Comparison of ENCODE assay signal across 18 cellular contexts in genomic region chr1:248856176-248856575, GRCh38. TPM values are rescaled to one million over a fixed set of nuclear protein-coding genes. Genes with fewer than 3 reads are reported as not detected.
DNase-seq lines count a peak whose midpoint lies in the region; ATAC-seq and TF ChIP-seq lines count a peak whose summit lies in the region.
"Had no signal": no experiment of that assay in that cellular context is flagged by ENCODE, and none has a peak within 500 bp of the region (broad histone marks: within the 10 kb centered on the region; RNA-seq: fewer than 3 reads in every experiment).

No MANE protein-coding gene starts in this region.

- H3K27me3 Mint-ChIP-seq in CD4-positive, CD25-positive, alpha-beta regulatory T cell: no peaks in the 10 kb centered on the region
- peaks cover 4% of the 10 kb centered on the region for H3K27me3 Mint-ChIP-seq in HFFc6 (ENCODE audit: insufficient read depth)
- H3K27me3 Mint-ChIP-seq in activated T-helper 17 cell treated with anti-CD3 and anti-CD28 coated beads, Interleukin-2, amount 50 U/mL, for 72 hours: no peaks in the 10 kb centered on the region
- no peaks in the 10 kb centered on the region for H3K27me3 Mint-ChIP-seq in natural killer cell treated with Interleukin-12 subunit alpha and Interleukin-12 subunit beta and Interleukin-15 and Interleukin-18, amount 100 ng/mL, for 72 hours

- peaks cover 11% of the 10 kb centered on the region for H3K36me3 Mint-ChIP-seq in CD4-positive, CD25-positive, alpha-beta regulatory T cell
- H3K36me3 Mint-ChIP-seq in HFFc6 (ENCODE audit: low read depth): no peaks in the 10 kb centered on the region; the same call in 1 of the 2 replicates
- H3K36me3 Mint-ChIP-seq in activated T-helper 17 cell treated with anti-CD3 and anti-CD28 coated beads, Interleukin-2, amount 50 U/mL, for 72 hours (ENCODE audit: low read depth): peaks cover 8% of the 10 kb centered on the region
- peaks cover 8% of the 10 kb centered on the region for H3K36me3 Mint-ChIP-seq in natural killer cell treated with Interleukin-12 subunit alpha and Interleukin-12 subunit beta and Interleukin-15 and Interleukin-18, amount 100 ng/mL, for 72 hours

- H3K4me3 ChIP-seq in CD4-positive, CD25-positive, alpha-beta regulatory T cell (ENCODE audit: low read depth, low read length): no peak overlapping the region
- H3K4me3 ChIP-seq: esophagus squamous epithelium, spleen had no signal

- no peak for ATAC-seq in CD4-positive, CD25-positive, alpha-beta regulatory T cell (ENCODE audit: low read depth in 2 of 2)
- no peak for ATAC-seq in activated T-helper 17 cell treated with anti-CD3 and anti-CD28 coated beads, Interleukin-2, amount 50 U/mL, for 72 hours (replicated peaks)
- no peak for ATAC-seq in natural killer cell treated with Interleukin-12 subunit alpha and Interleukin-12 subunit beta and Interleukin-15 and Interleukin-18, amount 100 ng/mL, for 72 hours
- no peak for ATAC-seq in HG03095 (IDR thresholded peaks at IDR 0.05; ENCODE audit: unreplicated experiment)

- peaks cover 23% of the 10 kb centered on the region for H3K4me1 ChIP-seq in CD4-positive, CD25-positive, alpha-beta regulatory T cell (ENCODE audit: control insufficient read depth, insufficient read depth, low read length, poor library complexity, severe bottlenecking)

- TF ChIP-seq CTCF in HFFc6 (IDR thresholded peaks at IDR 0.05) (no peak), GM10266 (IDR thresholded peaks at IDR 0.05; ENCODE audit: control insufficient read depth, insufficient read depth, low read depth, missing control alignments) (no peak)

- no peaks in the 10 kb centered on the region for H3K27me3 ChIP-seq in CD4-positive, CD25-positive, alpha-beta regulatory T cell (ENCODE audit: control insufficient read depth, insufficient read depth, low read length)
- H3K27me3 ChIP-seq: esophagus squamous epithelium, spleen had no signal

- no peaks in the 10 kb centered on the region for H3K9me3 ChIP-seq in CD4-positive, CD25-positive, alpha-beta regulatory T cell (ENCODE audit: control insufficient read depth in 2 of 2, low read length in 2 of 2)
- H3K9me3 ChIP-seq: esophagus squamous epithelium, spleen had no signal

- H3K4me1 Mint-ChIP-seq in CD4-positive, CD25-positive, alpha-beta regulatory T cell: peaks cover 7 to 57% (median 29%) of the 10 kb centered on the region in 4 donors
- H3K4me1 Mint-ChIP-seq in HFFc6 (ENCODE audit: low read depth): peaks cover 31% of the 10 kb centered on the region
- peaks cover 36% of the 10 kb centered on the region for H3K4me1 Mint-ChIP-seq in activated T-helper 17 cell treated with anti-CD3 and anti-CD28 coated beads, Interleukin-2, amount 50 U/mL, for 72 hours
- H3K4me1 Mint-ChIP-seq in natural killer cell treated with Interleukin-12 subunit alpha and Interleukin-12 subunit beta and Interleukin-15 and Interleukin-18, amount 100 ng/mL, for 72 hours (ENCODE audit: low read depth in 2 of 2): peaks cover 29 to 33% of the 10 kb centered on the region in 2 donors

- H3K36me3 ChIP-seq in CD4-positive, CD25-positive, alpha-beta regulatory T cell (ENCODE audit: control insufficient read depth, insufficient read depth, low read length): peaks cover 2% of the 10 kb centered on the region

- H3K27ac ChIP-seq in CD4-positive, CD25-positive, alpha-beta regulatory T cell (ENCODE audit: insufficient read depth, low read length, poor library complexity, severe bottlenecking): no peak overlapping the region
- H3K27ac ChIP-seq: esophagus squamous epithelium had no signal

- H3K9me3 Mint-ChIP-seq in CD4-positive, CD25-positive, alpha-beta regulatory T cell: no peaks in the 10 kb centered on the region
- H3K9me3 Mint-ChIP-seq in HFFc6: no peaks in the 10 kb centered on the region
- no peaks in the 10 kb centered on the region for H3K9me3 Mint-ChIP-seq in activated T-helper 17 cell treated with anti-CD3 and anti-CD28 coated beads, Interleukin-2, amount 50 U/mL, for 72 hours
- no peaks in the 10 kb centered on the region for H3K9me3 Mint-ChIP-seq in natural killer cell treated with Interleukin-12 subunit alpha and Interleukin-12 subunit beta and Interleukin-15 and Interleukin-18, amount 100 ng/mL, for 72 hours

- peak overlapping the region in 2 of 3 donors; percentile 33 to 86 for H3K27ac Mint-ChIP-seq in CD4-positive, CD25-positive, alpha-beta regulatory T cell
- peak overlapping the region; percentile 9; the same call in 1 of the 2 replicates for H3K27ac Mint-ChIP-seq in HFFc6
- no peak overlapping the region for H3K27ac Mint-ChIP-seq in activated T-helper 17 cell treated with anti-CD3 and anti-CD28 coated beads, Interleukin-2, amount 50 U/mL, for 72 hours
- H3K27ac Mint-ChIP-seq in natural killer cell treated with Interleukin-12 subunit alpha and Interleukin-12 subunit beta and Interleukin-15 and Interleukin-18, amount 100 ng/mL, for 72 hours: peak overlapping the region in 1 of 2 donors; percentile 84

- no peak for DNase-seq in CD4-positive, CD25-positive, alpha-beta regulatory T cell
- DNase-seq in HFFc6: no peak
- DNase-seq in natural killer cell treated with Interleukin-12 subunit alpha and Interleukin-12 subunit beta and Interleukin-15 and Interleukin-18, amount 100 ng/mL, for 72 hours (ENCODE audit: low spot score): no peak
- no peak for DNase-seq in NCI-H1417 treated with DMSO at 0.1 percent for 48 hours (lab: John Stamatoyannopoulos, UW)
- no peak for DNase-seq in GM10266 (ENCODE audit: extremely low spot score)
- DNase-seq: activated effector memory CD4-positive, alpha-beta T cell treated with anti-CD3 and anti-CD28 coated beads, Interleukin-2, amount 50 U/mL, for 16 hours; effector memory CD4-positive, alpha-beta T cell; esophagus squamous epithelium; mesendoderm; NCI-H1105 treated with DMSO at 0.1 percent for 48 hours; NCI-H2107; NCI-H524 treated with DMSO at 0.1 percent for 48 hours; SHP77; stimulated activated CD8-positive, alpha-beta memory T cell treated with anti-CD3 and anti-CD28 coated beads, Interleukin-4, amount 100 ng/mL, for 48 hours; T-helper 1 cell had no signal

- H3K4me3 Mint-ChIP-seq in CD4-positive, CD25-positive, alpha-beta regulatory T cell: peak overlapping the region in 1 of 4 donors; percentile 75
- H3K4me3 Mint-ChIP-seq in HFFc6: no peak overlapping the region; the same call in 1 of the 2 replicates
- H3K4me3 Mint-ChIP-seq in activated T-helper 17 cell treated with anti-CD3 and anti-CD28 coated beads, Interleukin-2, amount 50 U/mL, for 72 hours: peak overlapping the region; percentile 98
- peak overlapping the region; percentile 93 for H3K4me3 Mint-ChIP-seq in natural killer cell treated with Interleukin-12 subunit alpha and Interleukin-12 subunit beta and Interleukin-15 and Interleukin-18, amount 100 ng/mL, for 72 hours

RNA-seq across cellular contexts. Expression of gene ZNF692, which starts 2.7 kb away (rescaled TPM):
- 50.6 TPM for total RNA-seq in CD4-positive, CD25-positive, alpha-beta regulatory T cell
- 1 to 10 TPM; 6.0 to 9.8 (median 7.2) TPM for polyA plus RNA-seq in CD4-positive, CD25-positive, alpha-beta regulatory T cell
- total RNA-seq in HFFc6 (2021; fragmentation: NEBNext Ultra II Directional; extraction: Animal tissue kit (Norgen Biotek cat#: 25700)): 10 to 100 TPM; 18.4 to 28.9 (median 21.1) TPM
- total RNA-seq in activated T-helper 17 cell treated with anti-CD3 and anti-CD28 coated beads, Interleukin-2, amount 50 U/mL, for 72 hours: 100 to 1,000 TPM; 103 to 108 TPM
- 100 to 1,000 TPM in 1 of 2 donors, 10 to 100 TPM in 1; 40.4 to 142 TPM for total RNA-seq in natural killer cell treated with Interleukin-12 subunit alpha and Interleukin-12 subunit beta and Interleukin-15 and Interleukin-18, amount 100 ng/mL, for 72 hours

RNA-seq across cellular contexts. Expression of gene ZNF672, which starts 18.2 kb away (rescaled TPM):
- total RNA-seq in CD4-positive, CD25-positive, alpha-beta regulatory T cell: 39.1 TPM
- 10 to 100 TPM; 24.8 to 33.3 (median 27.5) TPM for polyA plus RNA-seq in CD4-positive, CD25-positive, alpha-beta regulatory T cell
- 10 to 100 TPM; 13.8 to 20.8 (median 17.6) TPM for total RNA-seq in HFFc6 (2021; fragmentation: NEBNext Ultra II Directional; extraction: Animal tissue kit (Norgen Biotek cat#: 25700))
- 10 to 100 TPM; 36.1 to 38.8 TPM for total RNA-seq in activated T-helper 17 cell treated with anti-CD3 and anti-CD28 coated beads, Interleukin-2, amount 50 U/mL, for 72 hours
- total RNA-seq in natural killer cell treated with Interleukin-12 subunit alpha and Interleukin-12 subunit beta and Interleukin-15 and Interleukin-18, amount 100 ng/mL, for 72 hours: 10 to 100 TPM; 41.2 to 59.7 TPM

RNA-seq across cellular contexts. Expression of gene SH3BP5L, which starts 30.5 kb away (rescaled TPM):
- total RNA-seq in CD4-positive, CD25-positive, alpha-beta regulatory T cell: 18.3 TPM
- polyA plus RNA-seq in CD4-positive, CD25-positive, alpha-beta regulatory T cell: 1 to 10 TPM; 2.2 to 6.5 (median 4.5) TPM
- 10 to 100 TPM; 29.8 to 42.1 (median 32.2) TPM for total RNA-seq in HFFc6 (2021; fragmentation: NEBNext Ultra II Directional; extraction: Animal tissue kit (Norgen Biotek cat#: 25700))
- total RNA-seq in activated T-helper 17 cell treated with anti-CD3 and anti-CD28 coated beads, Interleukin-2, amount 50 U/mL, for 72 hours: 10 to 100 TPM; 21.0 to 25.6 TPM
- 10 to 100 TPM; 18.3 to 23.8 TPM for total RNA-seq in natural killer cell treated with Interleukin-12 subunit alpha and Interleukin-12 subunit beta and Interleukin-15 and Interleukin-18, amount 100 ng/mL, for 72 hours

RNA-seq across cellular contexts. Expression of gene PGBD2, which starts 49.9 kb away (rescaled TPM):
- total RNA-seq in CD4-positive, CD25-positive, alpha-beta regulatory T cell: 3.2 TPM
- polyA plus RNA-seq in CD4-positive, CD25-positive, alpha-beta regulatory T cell: 10 to 100 TPM in 1 of 4 donors, 1 to 10 TPM in 3; 7.2 to 10.8 (median 8.3) TPM
- 1 to 10 TPM; 3.4 to 4.7 (median 3.6) TPM for total RNA-seq in HFFc6 (2021; fragmentation: NEBNext Ultra II Directional; extraction: Animal tissue kit (Norgen Biotek cat#: 25700))
- 1 to 10 TPM; 6.4 to 6.9 TPM for total RNA-seq in activated T-helper 17 cell treated with anti-CD3 and anti-CD28 coated beads, Interleukin-2, amount 50 U/mL, for 72 hours
- 1 to 10 TPM; 6.9 to 7.2 TPM for total RNA-seq in natural killer cell treated with Interleukin-12 subunit alpha and Interleukin-12 subunit beta and Interleukin-15 and Interleukin-18, amount 100 ng/mL, for 72 hours
